ENCODE assay signal across 18 cellular contexts in the genomic region with DNA sequence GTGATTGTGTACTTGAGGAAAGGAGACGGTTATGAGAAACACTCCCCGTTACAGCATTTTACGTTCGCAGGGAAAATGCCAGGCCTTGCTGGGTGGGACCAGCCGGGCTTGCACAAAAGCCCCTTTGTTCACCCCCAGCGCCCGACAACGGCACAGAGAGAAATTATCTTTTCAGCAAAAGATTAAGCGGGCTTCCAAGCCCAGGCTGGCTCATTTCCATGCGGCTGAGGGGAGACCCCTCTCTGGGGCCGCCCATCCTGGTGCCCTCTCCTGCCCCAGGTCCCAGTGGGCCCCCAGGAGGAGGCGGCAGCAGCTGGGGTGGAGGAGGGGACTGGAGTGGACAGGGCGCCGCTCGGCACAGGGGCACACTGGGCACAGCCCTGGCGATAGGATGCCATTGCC. TPM values are rescaled to one million over a fixed set of nuclear protein-coding genes. Genes with fewer than 3 reads are reported as not detected.
DNase-seq lines count a peak whose midpoint lies in the region; TF ChIP-seq lines count a peak whose summit lies in the region.
"Had no signal": no experiment of that assay in that cellular context is flagged by ENCODE, and none has a peak within 500 bp of the region (broad histone marks: within the 10 kb centered on the region; RNA-seq: fewer than 3 reads in every experiment).

No MANE protein-coding gene starts in this region.

- 41% methylated on average over 12 of the region's 16 CpGs for WGBS in mammary epithelial cell (ENCODE audit: low coverage, missing lambda C conversion rate)
- WGBS in endodermal cell (ENCODE audit: insufficient coverage in 1 of 2, insufficient read length in 1 of 2), 2 experiments = 64 to 91% methylated on average over 7 to 16 of the region's 16 CpGs
- WGBS in testis, 2 donors = 68 to 89% methylated on average over 14 to 16 of the region's 16 CpGs
- 88 to 92% methylated on average over 8 to 10 of the region's 16 CpGs for WGBS in esophagus squamous epithelium, 2 donors

- no peak for DNase-seq in mammary epithelial cell
- no peak for DNase-seq in breast epithelium (ENCODE audit: low spot score in 2 of 2)
- no peak for DNase-seq in endodermal cell
- peak; percentile 87 for DNase-seq in testis
- no peak for DNase-seq in A172 (ENCODE audit: low spot score)
- DNase-seq in NOMO-1 (lab: John Stamatoyannopoulos, UW; ENCODE audit: unreplicated experiment in 2 of 2) = no peak
- no peak for DNase-seq in esophagus squamous epithelium (lab: John Stamatoyannopoulos, UW)
- DNase-seq: activated CD4-positive, alpha-beta memory T cell treated with anti-CD3 and anti-CD28 coated beads, Interleukin-2, amount 10 ng/mL, durations not matched to agents 7 days and 5 days; activated T-cell treated with anti-CD3 and anti-CD28 coated beads, Interleukin-2, amount 50 U/mL, for 48 hours; CD4-positive, alpha-beta memory T cell; left cardiac atrium; NCI-H226; SIG-M5; stimulated activated naive B cell treated with anti-CD40 and anti-IgM and Interleukin-4, amounts not matched to agents 10 μg/mL and 1 μg/mL and 100 μg/mL, for 72 hours had no signal

- no peak overlapping the region for H3K4me3 ChIP-seq in mammary epithelial cell (replicated peaks in 1 of 3; ENCODE audit: insufficient read depth in 1 of 3, low read depth in 2 of 3, low read length in 3 of 3)
- H3K4me3 ChIP-seq in breast epithelium = no peak overlapping the region
- no peak overlapping the region for H3K4me3 ChIP-seq in endodermal cell (ENCODE audit: low read length)
- no peak overlapping the region for H3K4me3 ChIP-seq in mucosa of rectum (ENCODE audit: low read length in 2 of 2)
- H3K4me3 ChIP-seq in testis = no peak overlapping the region
- no peak overlapping the region for H3K4me3 ChIP-seq in esophagus squamous epithelium
- H3K4me3 ChIP-seq: prostate gland had no signal

- no peak overlapping the region for H3K27ac Mint-ChIP-seq in endodermal cell
- H3K27ac Mint-ChIP-seq: activated CD4-positive, alpha-beta memory T cell treated with anti-CD3 and anti-CD28 coated beads, Interleukin-2, amount 10 ng/mL, durations not matched to agents 7 days and 5 days; activated naive CD8-positive, alpha-beta T cell; CD4-positive, alpha-beta memory T cell; stimulated activated naive B cell treated with anti-CD40 and anti-IgM and Interleukin-4, amounts not matched to agents 10 μg/mL and 1 μg/mL and 100 μg/mL, for 72 hours had no signal

- H3K4me3 Mint-ChIP-seq in endodermal cell = no peak overlapping the region
- H3K4me3 Mint-ChIP-seq: activated CD4-positive, alpha-beta memory T cell treated with anti-CD3 and anti-CD28 coated beads, Interleukin-2, amount 10 ng/mL, durations not matched to agents 7 days and 5 days; activated naive CD8-positive, alpha-beta T cell; CD4-positive, alpha-beta memory T cell; stimulated activated naive B cell treated with anti-CD40 and anti-IgM and Interleukin-4, amounts not matched to agents 10 μg/mL and 1 μg/mL and 100 μg/mL, for 72 hours; WTC11 had no signal

- TF ChIP-seq POLR2A in breast epithelium (IDR thresholded peaks at IDR 0.05) (no peak), testis (IDR thresholded peaks at IDR 0.05) (no peak), esophagus squamous epithelium (IDR thresholded peaks at IDR 0.05) (no peak)

- peaks cover 2% of the 10 kb centered on the region for H3K27me3 Mint-ChIP-seq in endodermal cell (ENCODE audit: insufficient read depth)

- H3K79me2 ChIP-seq in mammary epithelial cell (ENCODE audit: insufficient read depth, low read length) = no peaks in the 10 kb centered on the region

- no peak overlapping the region for H3K4me2 ChIP-seq in mammary epithelial cell (ENCODE audit: insufficient read depth, low read depth, low read length)

- BruUV-seq in mammary epithelial cell (replicated peaks; lab: Mats Ljungman, UMichigan) = no TSS peak

- dilution Hi-C loops in mammary epithelial cell (cut with HindIII; ENCODE audit: low sequenced_read_pairs) = no loop called here

- H3K27ac ChIP-seq in mammary epithelial cell (ENCODE audit: insufficient read depth, low read depth, low read length) (no peak overlapping the region), breast epithelium (no peak overlapping the region), endodermal cell (ENCODE audit: low read depth, low read length) (peak overlapping the region; percentile 92), mucosa of rectum (ENCODE audit: low read depth in 2 of 2, low read length in 2 of 2) (peak overlapping the region; percentile 28 to 32), testis (peak overlapping the region; percentile 61 to 70), esophagus squamous epithelium (no peak overlapping the region)
- H3K27ac ChIP-seq: prostate gland had no signal

- no peaks in the 10 kb centered on the region for H3K9me3 Mint-ChIP-seq in endodermal cell
- H3K9me3 Mint-ChIP-seq: activated CD4-positive, alpha-beta memory T cell treated with anti-CD3 and anti-CD28 coated beads, Interleukin-2, amount 10 ng/mL, durations not matched to agents 7 days and 5 days; CD4-positive, alpha-beta memory T cell had no signal

- H3K9me3 ChIP-seq in mammary epithelial cell (replicated peaks; ENCODE audit: insufficient read depth, low read length) = no peaks in the 10 kb centered on the region
- no peaks in the 10 kb centered on the region for H3K9me3 ChIP-seq in breast epithelium
- no peaks in the 10 kb centered on the region for H3K9me3 ChIP-seq in endodermal cell (ENCODE audit: control insufficient read depth, low read length)
- H3K9me3 ChIP-seq in mucosa of rectum (ENCODE audit: control insufficient read depth in 2 of 2, low read length in 2 of 2) = no peaks in the 10 kb centered on the region
- no peaks in the 10 kb centered on the region for H3K9me3 ChIP-seq in testis
- no peaks in the 10 kb centered on the region for H3K9me3 ChIP-seq in esophagus squamous epithelium
- H3K9me3 ChIP-seq: prostate gland had no signal

- H2AFZ ChIP-seq in mammary epithelial cell (ENCODE audit: low read depth, low read length) = peak overlapping the region; percentile 57

- in situ Hi-C loops in mammary epithelial cell (cut with MboI; ENCODE audit: low sequenced_read_pairs in 2 of 2) = no loop called here

- H3K9ac ChIP-seq in mammary epithelial cell (ENCODE audit: insufficient read depth, low read length) = no peak overlapping the region
- H3K9ac ChIP-seq in endodermal cell (ENCODE audit: extremely low read depth, low read length, poor library complexity, severe bottlenecking) = no peak overlapping the region
- H3K9ac ChIP-seq in mucosa of rectum (ENCODE audit: low read depth in 1 of 2, low read length in 2 of 2) = no peak overlapping the region

- intact Hi-C loops in mammary epithelial cell (cut with micrococcal nuclease) (no loop called here), breast epithelium (cut with DNase I; ENCODE audit: low total_unique reads) (no loop called here), testis (cut with DNase I; ENCODE audit: low total_unique reads) (no loop called here), esophagus squamous epithelium (cut with DNase I) (no loop called here)

- no peak for TF ChIP-seq CTCF in mammary epithelial cell (conservative IDR thresholded peaks at IDR 0.05 in 1 of 2, IDR thresholded peaks at IDR 0.05 in 1 of 2; ENCODE audit: extremely low read depth in 1 of 2, insufficient read depth in 1 of 2, low read depth in 1 of 2, low read length in 2 of 2)
- TF ChIP-seq CTCF in breast epithelium (IDR thresholded peaks at IDR 0.05) = no peak
- TF ChIP-seq CTCF in endodermal cell (conservative IDR thresholded peaks at IDR 0.05) = no peak
- TF ChIP-seq CTCF in testis (IDR thresholded peaks at IDR 0.05) = no peak
- no peak for TF ChIP-seq CTCF in esophagus squamous epithelium (IDR thresholded peaks at IDR 0.05)

- H3K36me3 ChIP-seq in mammary epithelial cell (ENCODE audit: insufficient read depth, low read length) = no peaks in the 10 kb centered on the region
- no peaks in the 10 kb centered on the region for H3K36me3 ChIP-seq in breast epithelium
- no peaks in the 10 kb centered on the region for H3K36me3 ChIP-seq in endodermal cell (ENCODE audit: control insufficient read depth, insufficient read depth, low read length)
- H3K36me3 ChIP-seq in mucosa of rectum (ENCODE audit: control insufficient read depth in 2 of 2, insufficient read depth in 2 of 2, low read length in 2 of 2) = no peaks in the 10 kb centered on the region
- no peaks in the 10 kb centered on the region for H3K36me3 ChIP-seq in testis (ENCODE audit: low read depth, missing control alignments)
- H3K36me3 ChIP-seq in esophagus squamous epithelium = no peaks in the 10 kb centered on the region
- H3K36me3 ChIP-seq: prostate gland had no signal

- H3K4me1 ChIP-seq in mammary epithelial cell (ENCODE audit: insufficient read depth, low read length) = peaks cover 36% of the 10 kb centered on the region
- no peaks in the 10 kb centered on the region for H3K4me1 ChIP-seq in breast epithelium
- no peaks in the 10 kb centered on the region for H3K4me1 ChIP-seq in endodermal cell (ENCODE audit: control insufficient read depth, insufficient read depth, low read length)
- peaks cover 0 to 19% of the 10 kb centered on the region in 2 donors for H3K4me1 ChIP-seq in mucosa of rectum (ENCODE audit: control insufficient read depth in 2 of 2, insufficient read depth in 2 of 2, low read length in 2 of 2)
- H3K4me1 ChIP-seq in testis = peaks cover 23% of the 10 kb centered on the region
- peaks cover 8 to 40% (median 24%) of the 10 kb centered on the region in 3 donors for H3K4me1 ChIP-seq in esophagus squamous epithelium
- H3K4me1 ChIP-seq: prostate gland had no signal

- H3K36me3 Mint-ChIP-seq in endodermal cell (ENCODE audit: low read depth) = no peaks in the 10 kb centered on the region
- H3K36me3 Mint-ChIP-seq: activated naive CD8-positive, alpha-beta T cell; CD4-positive, alpha-beta memory T cell; stimulated activated naive B cell treated with anti-CD40 and anti-IgM and Interleukin-4, amounts not matched to agents 10 μg/mL and 1 μg/mL and 100 μg/mL, for 72 hours; WTC11 had no signal

- CTCF ChIA-PET in mammary epithelial cell (lab: Charles Lee; ENCODE audit: low non-redundant PET) = no interaction called here

- no peaks in the 10 kb centered on the region for H4K20me1 ChIP-seq in mammary epithelial cell (ENCODE audit: insufficient read depth, low read length)

- H3K27me3 ChIP-seq in mammary epithelial cell (ENCODE audit: insufficient read depth, low read length) (no peaks in the 10 kb centered on the region), breast epithelium (peaks cover 0 to 20% of the 10 kb centered on the region in 2 donors), endodermal cell (ENCODE audit: control insufficient read depth, insufficient read depth, low read length, poor library complexity, severe bottlenecking) (no peaks in the 10 kb centered on the region), mucosa of rectum (ENCODE audit: control insufficient read depth in 2 of 2, insufficient read depth in 2 of 2, low read length in 2 of 2) (no peaks in the 10 kb centered on the region), testis (no peaks in the 10 kb centered on the region), esophagus squamous epithelium (peaks cover 0 to 51% (median 0%) of the 10 kb centered on the region in 4 donors)

- H3K4me1 Mint-ChIP-seq in endodermal cell = no peaks in the 10 kb centered on the region
- H3K4me1 Mint-ChIP-seq: activated CD4-positive, alpha-beta memory T cell treated with anti-CD3 and anti-CD28 coated beads, Interleukin-2, amount 10 ng/mL, durations not matched to agents 7 days and 5 days; CD4-positive, alpha-beta memory T cell had no signal

RNA-seq across cellular contexts. Expression of a gene that starts 50.8 kb away (rescaled TPM):
- total RNA-seq in mammary epithelial cell (100 to 1,000 TPM; 170 to 189 TPM), breast epithelium (10 to 100 TPM; 12.6 to 33.8 (median 21.1) TPM), endodermal cell (10 to 100 TPM; 23.4 to 24.2 TPM), testis (10 to 100 TPM; 32.4 to 34.1 TPM), esophagus squamous epithelium (10 to 100 TPM; 32.0 to 40.8 (median 36.2) TPM)
- polyA plus RNA-seq in mammary epithelial cell (17.6 TPM), testis (ENCODE audit: insufficient read depth, low read depth, low replicate concordance) (7.2 TPM)
- polyA minus RNA-seq in mammary epithelial cell = 39.0 TPM
- polyA plus RNA-seq in endodermal cell (2013, experiment 1 of 2) = 72.4 TPM
- polyA plus RNA-seq in endodermal cell (2013, experiment 2 of 2) = 68.2 TPM
- total RNA-seq in A172 (2014; rRNA removed; shearing (Covaris generic)) = 22.2 and 23.3 TPM in 2 replicates

Comparison
In these comparisons a context has a peak if more than half of its experiments do, and no peak if none do; other contexts are left out.
1. H3K27ac ChIP-seq: peak in endodermal cell (single experiment), mucosa of rectum (2 of 2) and testis (2 of 2); none in mammary epithelial cell (single experiment), breast epithelium (0 of 2) and esophagus squamous epithelium (0 of 4).